In genomic region chr2:167331636-167332232, GRCh38 we compare ENCODE assay signal across 10 cellular contexts. TPM values are rescaled to one million over a fixed set of nuclear protein-coding genes. Genes with fewer than 3 reads are reported as not detected.
DNase-seq lines count a peak whose midpoint lies in the region; ATAC-seq and TF ChIP-seq lines count a peak whose summit lies in the region.
"Had no signal": no experiment of that assay in that cellular context is flagged by ENCODE, and none has a peak within 500 bp of the region (broad histone marks: within the 10 kb centered on the region; RNA-seq: fewer than 3 reads in every experiment).

No MANE protein-coding gene starts in this region.

- peak; percentile 28 for DNase-seq in MCF 10A (ENCODE audit: unreplicated experiment)
- no peak for DNase-seq in breast epithelium (ENCODE audit: low spot score in 2 of 2)
- DNase-seq in mammary epithelial cell: no peak
- no peak for DNase-seq in retinal pigment epithelial cell (ENCODE audit: low read depth)
- no peak for DNase-seq in occipital lobe (lab: John Stamatoyannopoulos, UW)
- no peak for DNase-seq in activated T-helper 2 cell treated with anti-CD3 and anti-CD28 coated beads, Interferon-gamma antibody, Interleukin-2, Interleukin-4, amounts not matched to agents 10 μg/mL and 5 μg/mL and 100 μg/mL, durations not matched to agents 14 hours and 24 hours and 36 hours (ENCODE audit: low spot score)
- DNase-seq in middle frontal gyrus (ENCODE audit: extremely low spot score, low spot score): no peak
- DNase-seq: NCI-H1417 treated with DMSO at 0.1 percent for 48 hours had no signal

- CTCF ChIA-PET in MCF 10A (lab: Yijun Ruan, JAX) (no interaction called here), mammary epithelial cell (lab: Charles Lee; ENCODE audit: low non-redundant PET) (no interaction called here)

- dilution Hi-C loops in mammary epithelial cell (cut with HindIII; ENCODE audit: low sequenced_read_pairs): no loop called here

- no TSS peak for BruUV-seq in MCF 10A (replicated peaks; lab: Mats Ljungman, UMichigan)
- BruUV-seq in mammary epithelial cell (replicated peaks; lab: Mats Ljungman, UMichigan): no TSS peak

- TF ChIP-seq CTCF in MCF 10A (IDR thresholded peaks at IDR 0.05; ENCODE audit: unreplicated experiment): peak; percentile 14
- no peak for TF ChIP-seq CTCF in breast epithelium (IDR thresholded peaks at IDR 0.05)
- peak; percentile 20 to 32 for TF ChIP-seq CTCF in mammary epithelial cell (conservative IDR thresholded peaks at IDR 0.05 in 1 of 2, IDR thresholded peaks at IDR 0.05 in 1 of 2; ENCODE audit: extremely low read depth in 1 of 2, insufficient read depth in 1 of 2, low read depth in 1 of 2, low read length in 2 of 2)
- peak; percentile 36 for TF ChIP-seq CTCF in retinal pigment epithelial cell (conservative IDR thresholded peaks at IDR 0.05; ENCODE audit: low read depth, low read length)

- POLR2A ChIA-PET in MCF 10A (lab: Yijun Ruan, JAX): interaction anchor here (0.7 kb wide), 1 partner anchor 877 kb away, joined by 3 read pairs; no protein-coding TSS in a partner anchor

- H3K27ac ChIP-seq in breast epithelium (no peak overlapping the region), mammary epithelial cell (ENCODE audit: insufficient read depth, low read depth, low read length) (no peak overlapping the region)

- peaks cover 69% of the 10 kb centered on the region for H3K27me3 Mint-ChIP-seq in MCF 10A (ENCODE audit: insufficient read depth, unreplicated experiment)
- no peaks in the 10 kb centered on the region for H3K27me3 Mint-ChIP-seq in activated T-helper 2 cell treated with anti-CD3 and anti-CD28 coated beads, Interferon-gamma antibody, Interleukin-2, Interleukin-4, amounts not matched to agents 10 μg/mL and 5 μg/mL and 100 μg/mL, durations not matched to agents 14 hours and 24 hours and 36 hours (ENCODE audit: low read depth)

- H3K4me1 ChIP-seq in breast epithelium: no peaks in the 10 kb centered on the region
- H3K4me1 ChIP-seq in mammary epithelial cell (ENCODE audit: insufficient read depth, low read length): no peaks in the 10 kb centered on the region

- no peak overlapping the region for H3K9ac ChIP-seq in mammary epithelial cell (ENCODE audit: insufficient read depth, low read length)

- H3K4me3 Mint-ChIP-seq in MCF 10A (ENCODE audit: unreplicated experiment): no peak overlapping the region
- H3K4me3 Mint-ChIP-seq in activated T-helper 2 cell treated with anti-CD3 and anti-CD28 coated beads, Interferon-gamma antibody, Interleukin-2, Interleukin-4, amounts not matched to agents 10 μg/mL and 5 μg/mL and 100 μg/mL, durations not matched to agents 14 hours and 24 hours and 36 hours (ENCODE audit: low read depth): no peak overlapping the region

- H3K79me2 ChIP-seq in mammary epithelial cell (ENCODE audit: insufficient read depth, low read length): no peaks in the 10 kb centered on the region

- intact Hi-C loops in MCF 10A (cut with micrococcal nuclease) (loop anchor here (5.0 kb wide), 1 partner anchor 794 kb away; no protein-coding TSS in a partner anchor), breast epithelium (cut with DNase I; ENCODE audit: low total_unique reads) (no loop called here), mammary epithelial cell (cut with micrococcal nuclease) (no loop called here)
- intact Hi-C loops in activated T-helper 2 cell treated with anti-CD3 and anti-CD28 coated beads, Interferon-gamma antibody, Interleukin-2, Interleukin-4, amounts not matched to agents 10 μg/mL and 5 μg/mL and 100 μg/mL, durations not matched to agents 14 hours and 24 hours and 36 hours (cut with micrococcal nuclease): no loop called here

- H3K4me1 Mint-ChIP-seq in MCF 10A (ENCODE audit: insufficient read depth, unreplicated experiment): no peaks in the 10 kb centered on the region
- no peaks in the 10 kb centered on the region for H3K4me1 Mint-ChIP-seq in activated T-helper 2 cell treated with anti-CD3 and anti-CD28 coated beads, Interferon-gamma antibody, Interleukin-2, Interleukin-4, amounts not matched to agents 10 μg/mL and 5 μg/mL and 100 μg/mL, durations not matched to agents 14 hours and 24 hours and 36 hours (ENCODE audit: low read depth)

- H3K27me3 ChIP-seq in breast epithelium: no peaks in the 10 kb centered on the region
- H3K27me3 ChIP-seq in mammary epithelial cell (ENCODE audit: insufficient read depth, low read length): no peaks in the 10 kb centered on the region

- H3K9me3 Mint-ChIP-seq in MCF 10A (ENCODE audit: unreplicated experiment): no peaks in the 10 kb centered on the region
- H3K9me3 Mint-ChIP-seq in activated T-helper 2 cell treated with anti-CD3 and anti-CD28 coated beads, Interferon-gamma antibody, Interleukin-2, Interleukin-4, amounts not matched to agents 10 μg/mL and 5 μg/mL and 100 μg/mL, durations not matched to agents 14 hours and 24 hours and 36 hours: no peaks in the 10 kb centered on the region

- H3K4me2 ChIP-seq in mammary epithelial cell (ENCODE audit: insufficient read depth, low read depth, low read length): no peak overlapping the region

- no peaks in the 10 kb centered on the region for H4K20me1 ChIP-seq in mammary epithelial cell (ENCODE audit: insufficient read depth, low read length)

- H3K9me3 ChIP-seq in breast epithelium (no peaks in the 10 kb centered on the region), mammary epithelial cell (replicated peaks; ENCODE audit: insufficient read depth, low read length) (no peaks in the 10 kb centered on the region)

- peak; percentile 51 for ATAC-seq in HG03378 (IDR thresholded peaks at IDR 0.05; ENCODE audit: unreplicated experiment)

- H3K36me3 Mint-ChIP-seq in MCF 10A (ENCODE audit: insufficient read depth, unreplicated experiment): no peaks in the 10 kb centered on the region
- no peaks in the 10 kb centered on the region for H3K36me3 Mint-ChIP-seq in activated T-helper 2 cell treated with anti-CD3 and anti-CD28 coated beads, Interferon-gamma antibody, Interleukin-2, Interleukin-4, amounts not matched to agents 10 μg/mL and 5 μg/mL and 100 μg/mL, durations not matched to agents 14 hours and 24 hours and 36 hours (ENCODE audit: low read depth)

- H3K36me3 ChIP-seq in breast epithelium: no peaks in the 10 kb centered on the region
- H3K36me3 ChIP-seq in mammary epithelial cell (ENCODE audit: insufficient read depth, low read length): no peaks in the 10 kb centered on the region

- H3K4me3 ChIP-seq in breast epithelium (no peak overlapping the region), mammary epithelial cell (replicated peaks in 1 of 3; ENCODE audit: insufficient read depth in 1 of 3, low read depth in 2 of 3, low read length in 3 of 3) (no peak overlapping the region), retinal pigment epithelial cell (ENCODE audit: low read length) (no peak overlapping the region)

- TF ChIP-seq POLR2A in breast epithelium (IDR thresholded peaks at IDR 0.05): no peak

- no peak overlapping the region for H2AFZ ChIP-seq in mammary epithelial cell (ENCODE audit: low read depth, low read length)

- H3K27ac Mint-ChIP-seq in MCF 10A (ENCODE audit: low read depth, unreplicated experiment): no peak overlapping the region
- H3K27ac Mint-ChIP-seq in activated T-helper 2 cell treated with anti-CD3 and anti-CD28 coated beads, Interferon-gamma antibody, Interleukin-2, Interleukin-4, amounts not matched to agents 10 μg/mL and 5 μg/mL and 100 μg/mL, durations not matched to agents 14 hours and 24 hours and 36 hours: no peak overlapping the region

- in situ Hi-C loops in mammary epithelial cell (cut with MboI; ENCODE audit: low sequenced_read_pairs in 2 of 2): no loop called here

- 88% methylated on average over 4 of the region's 5 CpGs for WGBS in mammary epithelial cell (ENCODE audit: low coverage, missing lambda C conversion rate)

RNA-seq across cellular contexts. Expression of gene B3GALT1, which starts 38.9 kb away (rescaled TPM):
- total RNA-seq in MCF 10A (2022) (not detected in 2 replicates), breast epithelium (1 to 10 TPM in 1 of 3 donors, under 1 TPM in 2; 0.32 to 3.4 (median 0.66) TPM), mammary epithelial cell (not detected), occipital lobe (73.3 TPM)
- 0.01 TPM for polyA plus RNA-seq in mammary epithelial cell
- not detected for polyA minus RNA-seq in mammary epithelial cell
- not detected in 2 replicates for total RNA-seq in activated T-helper 2 cell treated with anti-CD3 and anti-CD28 coated beads, Interferon-gamma antibody, Interleukin-2, Interleukin-4, amounts not matched to agents 10 μg/mL and 5 μg/mL and 100 μg/mL, durations not matched to agents 14 hours and 24 hours and 36 hours
- total RNA-seq: pulmonary artery endothelial cell had no signal

Comparison
In these comparisons a context has a peak if more than half of its experiments do, and no peak if none do; other contexts are left out.
1. CTCF ChIP-seq: peak in MCF 10A (single experiment), mammary epithelial cell (2 of 2) and retinal pigment epithelial cell (single experiment); none in breast epithelium (0 of 3).
2. RNA of gene B3GALT1, which starts 38.9 kb away (total RNA-seq): 73.3 TPM in occipital lobe (single experiment); 0.32 to 3.4 TPM in breast epithelium, not detected in mammary epithelial cell, not detected in MCF 10A and not detected in activated T-helper 2 cell treated with anti-CD3 and anti-CD28 coated beads, Interferon-gamma antibody, Interleukin-2, Interleukin-4, amounts not matched to agents 10 μg/mL and 5 μg/mL and 100 μg/mL, durations not matched to agents 14 hours and 24 hours and 36 hours; every median in the first group is over 10 times any median in the second.